1 cellular context compared by ENCODE assay signal in the genomic region with DNA sequence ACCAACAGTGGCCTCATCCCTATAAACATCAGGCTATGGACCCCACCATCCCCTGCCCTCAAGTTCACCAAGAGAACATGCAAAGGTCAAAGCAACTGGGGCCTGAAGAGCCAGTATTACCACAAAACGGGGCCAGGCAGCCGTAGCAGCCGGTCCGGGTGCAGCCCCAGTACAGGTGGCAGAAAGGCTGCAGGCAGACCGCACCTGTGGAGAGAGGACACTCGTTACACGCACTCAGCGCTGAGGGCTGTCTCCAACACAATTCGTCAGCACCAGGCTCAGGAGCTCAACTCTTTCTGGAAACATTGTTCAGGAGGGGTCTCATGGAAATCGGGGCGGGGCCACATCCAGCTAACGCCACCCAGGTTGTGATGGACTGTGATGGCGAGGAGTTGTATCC.
TF ChIP-seq lines count a peak whose summit lies in the region.

No MANE protein-coding gene starts in this region.

TF ChIP-seq in GM23338, 12 proteins besides CTCF, POLR2A, EP300 and RAD21:
- TF ChIP-seq EZH2 (IDR thresholded peaks at IDR 0.05; ENCODE audit: low read depth, unreplicated experiment) (no peak), POLR2AphosphoS5 (IDR thresholded peaks at IDR 0.05; ENCODE audit: low read depth) (no peak), STAT1 (IDR thresholded peaks at IDR 0.05; ENCODE audit: unreplicated experiment) (no peak), EZH2phosphoT487 (IDR thresholded peaks at IDR 0.05; ENCODE audit: unreplicated experiment) (no peak), REST (IDR thresholded peaks at IDR 0.05; ENCODE audit: unreplicated experiment) (no peak)
